ENCODE assay signal across 11 cellular contexts in genomic region chr2:197360744-197361156, GRCh38. TPM values are rescaled to one million over a fixed set of nuclear protein-coding genes. Genes with fewer than 3 reads are reported as not detected.
DNase-seq lines count a peak whose midpoint lies in the region; ATAC-seq and FAIRE-seq lines count a peak whose summit lies in the region.
"Had no signal": no experiment of that assay in that cellular context is flagged by ENCODE, and none has a peak within 500 bp of the region (broad histone marks: within the 10 kb centered on the region; RNA-seq: fewer than 3 reads in every experiment).

No MANE protein-coding gene starts in this region.

- H3K36me3 ChIP-seq in small intestine (ENCODE audit: control insufficient read depth in 2 of 2, insufficient read depth in 2 of 2, low read length in 2 of 2) = no peaks in the 10 kb centered on the region

- H3K27ac ChIP-seq in small intestine (ENCODE audit: low read depth in 1 of 2, low read length in 1 of 2) = no peak overlapping the region

- peak; percentile 71 for ATAC-seq in GM21786 (IDR thresholded peaks at IDR 0.05; ENCODE audit: unreplicated experiment)

- no peak overlapping the region for H3K4me3 ChIP-seq in small intestine (ENCODE audit: low read depth in 1 of 2, low read length in 2 of 2)

- no peaks in the 10 kb centered on the region for H3K9me3 ChIP-seq in small intestine (ENCODE audit: control insufficient read depth, low read depth)

- H3K4me1 ChIP-seq in small intestine (ENCODE audit: control insufficient read depth in 2 of 2, insufficient read depth in 1 of 2, low read depth in 1 of 2, low read length in 1 of 2) = no peaks in the 10 kb centered on the region

- no peaks in the 10 kb centered on the region for H3K27me3 ChIP-seq in small intestine (ENCODE audit: control insufficient read depth in 2 of 2, insufficient read depth in 2 of 2, low read length in 2 of 2)

- DNase-seq in NOMO-1 treated with DMSO at 0.1 percent for 48 hours (lab: John Stamatoyannopoulos, UW; ENCODE audit: unreplicated experiment) = peak; percentile 15
- DNase-seq in NOMO-1 treated with dmso at 0.1 percent for 144 hours (lab: John Stamatoyannopoulos, UW; ENCODE audit: unreplicated experiment) = no peak
- peak; percentile 61 for DNase-seq in HT1080 (ENCODE audit: low read depth)
- DNase-seq in myocyte (ENCODE audit: low read depth) = peak; percentile 31
- no peak for DNase-seq in AML-193 (lab: John Stamatoyannopoulos, UW)
- DNase-seq in small intestine = no peak
- DNase-seq in stimulated activated CD4-positive, alpha-beta T cell treated with anti-CD3 and anti-CD28 coated beads, Interleukin-4, amount 100 ng/mL, for 1 hour = no peak
- DNase-seq: activated CD4-positive, alpha-beta T cell treated with anti-CD3 and anti-CD28 coated beads for 4 hours; GOT3; NCI-H446 treated with DMSO at 0.1 percent for 48 hours had no signal

- FAIRE-seq in small intestine (lab: Jason Lieb, UNC) = no peak

RNA-seq across cellular contexts. Expression of gene ANKRD44, which starts 50.2 kb away (rescaled TPM):
- 10.4 and 16.0 TPM in 2 replicates for total RNA-seq in HT1080 (2014; rRNA removed; shearing (Covaris generic))
- 5.3 and 5.8 TPM in 2 replicates for polyA plus RNA-seq in HT1080 (2015; cell fraction: cytosol; rRNA removed)
- 14.8 and 15.1 TPM in 2 replicates for polyA plus RNA-seq in HT1080 (2015; cell fraction: nucleus; rRNA removed)
- 6.0 and 9.7 TPM in 2 replicates for total RNA-seq in myocyte
- 14.6 TPM for polyA plus RNA-seq in myocyte (2012)
- polyA plus RNA-seq in small intestine = 1 to 10 TPM in 2 of 3 donors, under 1 TPM in 1; 0.89 to 2.0 (median 1.4) TPM

Comparison
In these comparisons a context has a peak if more than half of its experiments do, and no peak if none do; other contexts are left out.
1. DNase-seq: peak in NOMO-1 treated with DMSO at 0.1 percent for 48 hours (single experiment), HT1080 (single experiment) and myocyte (single experiment); none in NOMO-1 treated with dmso at 0.1 percent for 144 hours (single experiment), AML-193 (0 of 2), small intestine (single experiment) and stimulated activated CD4-positive, alpha-beta T cell treated with anti-CD3 and anti-CD28 coated beads, Interleukin-4, amount 100 ng/mL, for 1 hour (single experiment).